ENCODE assay signal across 24 cellular contexts in the genomic region with DNA sequence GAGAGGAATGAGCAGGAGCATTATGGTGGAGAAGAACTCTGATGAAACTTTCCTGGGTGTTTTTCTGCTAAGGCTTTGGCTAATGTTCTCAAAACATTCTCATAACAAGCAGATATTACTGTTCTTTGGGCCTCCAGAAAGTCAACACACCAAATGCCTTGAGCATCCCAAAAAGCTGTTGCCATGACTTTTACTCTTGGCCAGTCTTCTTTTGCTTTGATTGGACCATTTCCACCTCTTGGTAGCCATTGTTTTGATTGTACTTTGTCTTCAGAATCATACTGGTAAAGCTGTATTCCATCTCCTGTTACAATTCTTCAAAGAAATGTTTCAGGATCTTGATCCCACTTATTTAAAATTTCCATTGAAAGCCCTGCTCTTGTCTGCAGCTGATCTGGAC.
"Had no signal": no experiment of that assay in that cellular context is flagged by ENCODE, and none has a peak within 500 bp of the region (broad histone marks: within the 10 kb centered on the region; RNA-seq: fewer than 3 reads in every experiment).

No MANE protein-coding gene starts in this region.

- H3K9me3 ChIP-seq: esophagus muscularis mucosa, left ventricle myocardium inferior, lower lobe of right lung, right atrium auricular region, stomach, uterus had no signal

- H3K27me3 ChIP-seq: esophagus muscularis mucosa, hepatocyte, right atrium auricular region, spleen, stomach, uterus had no signal

- H3K4me1 ChIP-seq: esophagus muscularis mucosa, left ventricle myocardium inferior, lower lobe of right lung, right atrium auricular region, spleen, uterus had no signal

- H3K27me3 Mint-ChIP-seq: central memory CD8-positive, alpha-beta T cell; effector memory CD8-positive, alpha-beta T cell; memory B cell; naive B cell; stimulated activated naive B cell treated with anti-CD40 and anti-IgM and Interleukin-4, amounts not matched to agents 10 μg/mL and 1 μg/mL and 100 μg/mL, for 72 hours; type B pancreatic cell had no signal

- DNase-seq: effector memory CD8-positive, alpha-beta T cell; foreskin melanocyte; head of caudate nucleus; kidney; left cardiac atrium; left ventricle myocardium inferior; lower lobe of right lung; midbrain; naive B cell; nephron progenitor cell; posterior cingulate gyrus; spleen; stimulated activated CD4-positive, alpha-beta T cell treated with anti-CD3 and anti-CD28 coated beads, Interleukin-15, amount 100 ng/mL, for 24 hours; stimulated activated CD4-positive, alpha-beta T cell treated with anti-CD3 and anti-CD28 coated beads, Interleukin-1b, Interleukin-23, amount 100 ng/mL, for 48 hours; stimulated activated CD4-positive, alpha-beta T cell treated with anti-CD3 and anti-CD28 coated beads, Interleukin-4, amount 100 ng/mL, for 24 hours; stimulated activated naive B cell treated with anti-CD40 and anti-IgM and Interleukin-4, amounts not matched to agents 10 μg/mL and 1 μg/mL and 100 μg/mL, for 72 hours; stomach; uterus had no signal

- H3K4me3 ChIP-seq: esophagus muscularis mucosa, hepatocyte, left ventricle myocardium inferior, lower lobe of right lung, right atrium auricular region, spleen, stomach, uterus had no signal

- H3K27ac Mint-ChIP-seq: effector memory CD8-positive, alpha-beta T cell; memory B cell; naive B cell; stimulated activated naive B cell treated with anti-CD40 and anti-IgM and Interleukin-4, amounts not matched to agents 10 μg/mL and 1 μg/mL and 100 μg/mL, for 72 hours; type B pancreatic cell had no signal

- H3K27ac ChIP-seq: esophagus muscularis mucosa, hepatocyte, left ventricle myocardium inferior, lower lobe of right lung, right atrium auricular region, spleen, stomach, uterus had no signal

- H3K9me3 Mint-ChIP-seq: central memory CD8-positive, alpha-beta T cell; effector memory CD8-positive, alpha-beta T cell had no signal

- ATAC-seq: effector memory CD8-positive, alpha-beta T cell; left cardiac atrium; lower lobe of right lung; stimulated activated naive B cell treated with anti-CD40 and anti-IgM and Interleukin-4, amounts not matched to agents 10 μg/mL and 1 μg/mL and 100 μg/mL, for 72 hours had no signal

- H3K36me3 ChIP-seq: uterus had no signal

- H3K4me1 Mint-ChIP-seq: memory B cell had no signal

- H3K4me3 Mint-ChIP-seq: central memory CD8-positive, alpha-beta T cell; effector memory CD8-positive, alpha-beta T cell; memory B cell; naive B cell; nephron progenitor cell; stimulated activated naive B cell treated with anti-CD40 and anti-IgM and Interleukin-4, amounts not matched to agents 10 μg/mL and 1 μg/mL and 100 μg/mL, for 72 hours; type B pancreatic cell had no signal
